In genomic region chr2:215055891-215056290, GRCh38 we compare ENCODE assay signal across 26 cellular contexts.
DNase-seq lines count a peak whose midpoint lies in the region; ATAC-seq, FAIRE-seq and TF ChIP-seq lines count a peak whose summit lies in the region.
"Had no signal": no experiment of that assay in that cellular context is flagged by ENCODE, and none has a peak within 500 bp of the region (broad histone marks: within the 10 kb centered on the region; RNA-seq: fewer than 3 reads in every experiment).

No MANE protein-coding gene starts in this region.

- WGBS in A549 (ENCODE audit: missing lambda C conversion rate), result 14% methylated on average over 2 of the region's 2 CpGs
- WGBS in GM12878 (ENCODE audit: insufficient coverage, insufficient replicate concordance, low lambda C conversion rate, missing lambda C conversion rate), result 33% methylated on average over 2 of the region's 2 CpGs

- TF ChIP-seq CTCF in A549 (IDR thresholded peaks at IDR 0.05) (no peak), GM12878 (IDR thresholded peaks at IDR 0.05 in 2 of 3, conservative IDR thresholded peaks at IDR 0.05 in 1 of 3; ENCODE audit: control insufficient read depth in 2 of 3, extremely low read depth in 1 of 3, insufficient read depth in 1 of 3, low read depth in 3 of 3, low read length in 3 of 3) (no peak), GM23338 (conservative IDR thresholded peaks at IDR 0.05; ENCODE audit: low read depth in 2 of 2) (no peak)

- TF ChIP-seq RAD21 in A549 (conservative IDR thresholded peaks at IDR 0.05 in 1 of 2, IDR thresholded peaks at IDR 0.05 in 1 of 2), result no peak
- TF ChIP-seq RAD21 in Ishikawa (IDR thresholded peaks at IDR 0.05; ENCODE audit: low read depth), result no peak
- TF ChIP-seq RAD21 in GM12878 (IDR thresholded peaks at IDR 0.05; ENCODE audit: insufficient read depth, low read depth, low read length), result no peak

- POLR2A ChIA-PET in A549 (lab: Yijun Ruan, JAX) (no interaction called here), GM12878 (lab: Charles Lee) (no interaction called here)

- H3K36me3 ChIP-seq in GM12878 (ENCODE audit: control insufficient read depth in 2 of 2, insufficient read depth in 2 of 2, low read length in 1 of 2) (no peaks in the 10 kb centered on the region), GM23338 (ENCODE audit: insufficient read depth) (no peaks in the 10 kb centered on the region)
- H3K36me3 ChIP-seq: BE2C, BLaER1 had no signal

- no peak for TF ChIP-seq EP300 in A549 (IDR thresholded peaks at IDR 0.05)
- no peak for TF ChIP-seq EP300 in Ishikawa (IDR thresholded peaks at IDR 0.05; ENCODE audit: borderline replicate concordance)
- TF ChIP-seq EP300 in GM12878 (IDR thresholded peaks at IDR 0.05; ENCODE audit: borderline replicate concordance in 1 of 2, control insufficient read depth in 1 of 2, low read depth in 2 of 2, low read length in 2 of 2), result no peak

- no peak overlapping the region for H3K4me2 ChIP-seq in A549
- no peak overlapping the region for H3K4me2 ChIP-seq in GM12878 (ENCODE audit: control insufficient read depth, insufficient read depth)
- no peak overlapping the region for H3K4me2 ChIP-seq in GM23338
- H3K4me2 ChIP-seq: BLaER1 had no signal

- H3K27ac Mint-ChIP-seq in GM23338, result no peak overlapping the region
- H3K27ac Mint-ChIP-seq: CD14-positive monocyte; CD4-positive, alpha-beta memory T cell; CD4-positive, CD25-positive, alpha-beta regulatory T cell; CD8-positive, alpha-beta memory T cell had no signal

- H3K27ac ChIP-seq in A549 (no peak overlapping the region), GM12878 (ENCODE audit: control insufficient read depth, insufficient read depth) (no peak overlapping the region), GM23338 (ENCODE audit: low read depth) (no peak overlapping the region)
- H3K27ac ChIP-seq: 22Rv1, BLaER1 had no signal

- H3K36me3 Mint-ChIP-seq in GM23338 (ENCODE audit: low read depth), result no peaks in the 10 kb centered on the region
- H3K36me3 Mint-ChIP-seq: CD14-positive monocyte; CD4-positive, alpha-beta memory T cell; CD4-positive, CD25-positive, alpha-beta regulatory T cell; CD8-positive, alpha-beta memory T cell had no signal

- H3K79me2 ChIP-seq in GM12878 (ENCODE audit: control insufficient read depth, insufficient read depth, low read length) (no peaks in the 10 kb centered on the region), GM23338 (replicated peaks; ENCODE audit: insufficient read depth) (no peaks in the 10 kb centered on the region)

- TF ChIP-seq POLR2A in A549 (IDR thresholded peaks at IDR 0.05; ENCODE audit: low read length) (no peak), GM12878 (IDR thresholded peaks at IDR 0.05; ENCODE audit: low read depth, low read length) (no peak)

- CTCF ChIA-PET in A549 (lab: Yijun Ruan, JAX), result interaction anchor here (1.2 kb wide), 1 partner anchor 11 kb away, joined by 3 read pairs; no protein-coding TSS in a partner anchor
- CTCF ChIA-PET in GM12878 (lab: Yijun Ruan, JAX), result no interaction called here

- H4K20me1 ChIP-seq in GM12878 (ENCODE audit: control insufficient read depth, insufficient read depth) (no peaks in the 10 kb centered on the region), GM23338 (replicated peaks; ENCODE audit: insufficient read depth) (no peaks in the 10 kb centered on the region)
- H4K20me1 ChIP-seq: BLaER1 had no signal

- BruUV-seq in GM12878 (replicated peaks; lab: Mats Ljungman, UMichigan), result no TSS peak

- H3K9me3 Mint-ChIP-seq in GM23338, result no peaks in the 10 kb centered on the region
- H3K9me3 Mint-ChIP-seq: CD8-positive, alpha-beta memory T cell had no signal

- FAIRE-seq in A549 (lab: Jason Lieb, UNC), result no peak
- FAIRE-seq in GM12878 (lab: Jason Lieb, UNC), result no peak
- FAIRE-seq: GM12891, GM19239 had no signal

- H3K9me2 ChIP-seq in GM23338 (ENCODE audit: insufficient read depth), result no peaks in the 10 kb centered on the region

- no peaks in the 10 kb centered on the region for H3K27me3 ChIP-seq in GM12878 (replicated peaks in 1 of 2; ENCODE audit: control insufficient read depth in 2 of 2, insufficient read depth in 2 of 2, low read length in 1 of 2)
- no peaks in the 10 kb centered on the region for H3K27me3 ChIP-seq in GM23338 (ENCODE audit: insufficient read depth)
- H3K27me3 ChIP-seq: BE2C, BLaER1 had no signal

- no peak for ATAC-seq in A549
- ATAC-seq in GM12878, result no peak
- ATAC-seq in GM23338, result no peak

- no peaks in the 10 kb centered on the region for H3F3A ChIP-seq in GM23338 (replicated peaks; ENCODE audit: low read depth)

- in situ Hi-C loops in GM12878 (cut with MboI), result no loop called here

- H3K9me3 ChIP-seq in A549 (no peaks in the 10 kb centered on the region), GM12878 (replicated peaks; ENCODE audit: control insufficient read depth, insufficient read depth, low read length) (no peaks in the 10 kb centered on the region; the same call in 2 of the 3 replicates)
- H3K9me3 ChIP-seq: BE2C, BLaER1 had no signal

- H3K4me3 ChIP-seq in A549 (no peak overlapping the region), GM12878 (no peak overlapping the region), GM23338 (no peak overlapping the region)
- H3K4me3 ChIP-seq: BLaER1 had no signal

- RAD21 ChIA-PET in GM12878 (lab: Charles Lee; ENCODE audit: unreplicated experiment), result no interaction called here

- SMC1A ChIA-PET in GM12878 (lab: Charles Lee; ENCODE audit: uncharacterized antibody, unreplicated experiment), result interaction anchor here (0.7 to 1.4 kb wide), 4 partner anchors 8 to 224 kb away, joined by 3 to 4 read pairs (median 3); no protein-coding TSS in a partner anchor

- H3K9ac ChIP-seq in GM12878 (ENCODE audit: control insufficient read depth, insufficient read depth, low read length), result no peak overlapping the region
- H3K9ac ChIP-seq: BLaER1 had no signal

- H3K4me1 Mint-ChIP-seq in GM23338, result no peaks in the 10 kb centered on the region; the same call in 2 of the 3 replicates
- H3K4me1 Mint-ChIP-seq: CD14-positive monocyte; CD4-positive, alpha-beta memory T cell; CD4-positive, CD25-positive, alpha-beta regulatory T cell; CD8-positive, alpha-beta memory T cell had no signal

- H3K27me3 Mint-ChIP-seq in GM23338 (ENCODE audit: insufficient read depth, low read depth, poor library complexity), result no peaks in the 10 kb centered on the region
- H3K27me3 Mint-ChIP-seq: CD4-positive, alpha-beta memory T cell; CD4-positive, CD25-positive, alpha-beta regulatory T cell; CD8-positive, alpha-beta memory T cell had no signal

- H3K4me1 ChIP-seq in A549 (no peaks in the 10 kb centered on the region), GM12878 (ENCODE audit: control insufficient read depth, insufficient read depth, low read length) (no peaks in the 10 kb centered on the region), GM23338 (ENCODE audit: insufficient read depth) (no peaks in the 10 kb centered on the region)
- H3K4me1 ChIP-seq: BLaER1 had no signal

- intact Hi-C loops in GM12878 (cut with micrococcal nuclease; ENCODE audit: unreplicated experiment), result no loop called here

- H2AFZ ChIP-seq in GM12878 (ENCODE audit: control insufficient read depth, low read depth, low read length) (no peak overlapping the region), GM23338 (no peak overlapping the region)

- DNase-seq in A549 (ENCODE audit: low read depth in 1 of 2, low spot score in 1 of 2) (no peak), GM12878 (ENCODE audit: low read depth, low spot score) (no peak), myocyte (ENCODE audit: low read depth) (peak; percentile 9), SW 1271 (lab: John Stamatoyannopoulos, UW) (no peak), GM23338 (ENCODE audit: low spot score) (no peak), T1000 (lab: John Stamatoyannopoulos, UW) (no peak)
- DNase-seq: ACHN; BE2C; C1 segment of cervical spinal cord; CD4-positive, alpha-beta memory T cell; CD4-positive, CD25-positive, alpha-beta regulatory T cell; CD8-positive, alpha-beta memory T cell; COR-L47; DMS 273 treated with DMSO at 0.1 percent for 48 hours; DMS153; DMS53; DMS79; DND-41; EL; GDM1 had no signal

- no peak overlapping the region for H3K4me3 Mint-ChIP-seq in GM23338
- H3K4me3 Mint-ChIP-seq: CD14-positive monocyte; CD4-positive, alpha-beta memory T cell; CD4-positive, CD25-positive, alpha-beta regulatory T cell; CD8-positive, alpha-beta memory T cell had no signal

TF ChIP-seq in GM12878, 131 proteins besides CTCF, POLR2A, EP300 and RAD21 (continues in another document):
- TF ChIP-seq ZNF622 (IDR thresholded peaks at IDR 0.05), result no peak

TF ChIP-seq in GM23338, 12 proteins besides CTCF, POLR2A, EP300 and RAD21 (continues in another document):
- no peak for TF ChIP-seq REST (IDR thresholded peaks at IDR 0.05; ENCODE audit: unreplicated experiment)
- no peak for TF ChIP-seq ZNF331 (CRISPR knock-in tag; IDR thresholded peaks at IDR 0.05; ENCODE audit: low read depth)
- no peak for TF ChIP-seq ETS1 (IDR thresholded peaks at IDR 0.05)

Comparison
In these comparisons a context has a peak if more than half of its experiments do, and no peak if none do; other contexts are left out.
1. Of the 24 proteins assayed by ChIP-seq in both GM12878 and A549: peak only in GM12878: none; only in A549: none; in both: REST; in neither: 23.